17 cellular contexts compared by ENCODE assay signal in the genomic region with DNA sequence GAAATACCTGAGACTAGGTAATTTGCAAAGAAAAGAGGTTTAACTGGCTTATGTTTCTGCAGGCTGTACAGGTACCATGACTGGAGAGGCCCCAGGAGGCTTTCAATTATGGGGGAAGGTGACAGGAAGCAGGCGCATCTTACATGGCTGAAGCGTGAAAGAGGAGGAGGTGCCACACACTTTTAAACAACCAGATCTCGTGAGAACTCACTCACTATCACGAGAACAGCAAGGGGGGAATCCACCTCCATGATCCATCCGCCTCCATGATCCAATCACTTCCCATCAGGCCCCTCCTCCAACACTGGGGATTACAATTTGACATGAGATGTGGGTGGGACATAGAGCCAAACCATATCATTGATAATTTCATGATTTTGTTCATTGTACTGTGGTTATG. TPM values are rescaled to one million over a fixed set of nuclear protein-coding genes. Genes with fewer than 3 reads are reported as not detected.
DNase-seq lines count a peak whose midpoint lies in the region; ATAC-seq, FAIRE-seq and TF ChIP-seq lines count a peak whose summit lies in the region.
"Had no signal": no experiment of that assay in that cellular context is flagged by ENCODE, and none has a peak within 500 bp of the region (broad histone marks: within the 10 kb centered on the region; RNA-seq: fewer than 3 reads in every experiment).

No MANE protein-coding gene starts in this region.

- no peak overlapping the region for H3K27ac Mint-ChIP-seq in GM23338
- H3K27ac Mint-ChIP-seq: CD4-positive, alpha-beta memory T cell; H9; IgD-negative memory B cell had no signal

- H4K20me1 ChIP-seq in GM23338 (replicated peaks; ENCODE audit: insufficient read depth) (0 out of 2 replicates have a peak, but pooled peaks cover 5% of the 10 kb centered on the region), K562 (replicated peaks; ENCODE audit: control insufficient read depth, insufficient read depth, low read length) (no peaks in the 10 kb centered on the region), neural cell (ENCODE audit: insufficient read depth) (no peaks in the 10 kb centered on the region)

- in situ Hi-C loops in K562 (cut with MboI) (no loop called here), KBM-7 (cut with MboI; ENCODE audit: low pct_unique_long_range_greater_than_20kb, low sequenced_read_pairs) (no loop called here)

- H3K27me3 ChIP-seq in GM23338 (ENCODE audit: insufficient read depth): no peaks in the 10 kb centered on the region
- H3K27me3 ChIP-seq in K562 (ENCODE audit: control insufficient read depth in 2 of 2, insufficient read depth in 2 of 2, low read length in 2 of 2): peaks cover 10 to 17% of the 10 kb centered on the region in 2 experiments
- no peaks in the 10 kb centered on the region for H3K27me3 ChIP-seq in neural cell (ENCODE audit: insufficient read depth, low read depth, low read length)
- peaks cover 24% of the 10 kb centered on the region for H3K27me3 ChIP-seq in A673 (replicated peaks; ENCODE audit: insufficient read depth, low read depth, low read length, poor library complexity)

- H3K9me2 ChIP-seq in GM23338 (ENCODE audit: insufficient read depth): no peaks in the 10 kb centered on the region
- H3K9me2 ChIP-seq in neural cell (ENCODE audit: insufficient read depth, low read length): no peaks in the 10 kb centered on the region

- no peak overlapping the region for H3K4me3 Mint-ChIP-seq in GM23338
- H3K4me3 Mint-ChIP-seq: CD4-positive, alpha-beta memory T cell; H9 had no signal

- no TSS peak for BruUV-seq in K562 (replicated peaks; lab: Mats Ljungman, UMichigan)
- BruUV-seq in A673 (replicated peaks; lab: Mats Ljungman, UMichigan): no TSS peak

- H3K4me3 ChIP-seq in A549 (no peak overlapping the region), GM23338 (no peak overlapping the region), K562 (no peak overlapping the region), neural cell (ENCODE audit: low read length) (no peak overlapping the region), A673 (ENCODE audit: low read depth, low read length, poor library complexity, severe bottlenecking) (no peak overlapping the region)

- ATAC-seq in A549 (no peak), GM23338 (no peak), K562 (no peak)

- peaks cover 3% of the 10 kb centered on the region; the same call in 2 of the 3 replicates for H3K36me3 Mint-ChIP-seq in GM23338 (ENCODE audit: low read depth)

- no peak overlapping the region for H3K27ac ChIP-seq in A549
- no peak overlapping the region for H3K27ac ChIP-seq in GM23338 (ENCODE audit: low read depth)
- H3K27ac ChIP-seq in K562 (ENCODE audit: extremely low read depth, low read depth, low read length): no peak overlapping the region
- H3K27ac ChIP-seq in neural cell (ENCODE audit: low read length): peak overlapping the region; percentile 58
- no peak overlapping the region for H3K27ac ChIP-seq in A673 (ENCODE audit: low read depth, low read length, poor library complexity, severe bottlenecking)
- H3K27ac ChIP-seq: C4-2B had no signal

- intact Hi-C loops in K562 (cut with micrococcal nuclease) (no loop called here), A673 (cut with micrococcal nuclease; ENCODE audit: unreplicated experiment) (no loop called here)

- H3K9me3 Mint-ChIP-seq in GM23338: no peaks in the 10 kb centered on the region; the same call in 2 of the 3 replicates
- H3K9me3 Mint-ChIP-seq: CD4-positive, alpha-beta memory T cell; H9; IgD-negative memory B cell had no signal

- no peaks in the 10 kb centered on the region for H3K9me3 ChIP-seq in A549
- H3K9me3 ChIP-seq in K562 (replicated peaks; ENCODE audit: control insufficient read depth, insufficient read depth, low read depth, low read length): no peaks in the 10 kb centered on the region
- no peaks in the 10 kb centered on the region for H3K9me3 ChIP-seq in neural cell (ENCODE audit: low read length)
- H3K9me3 ChIP-seq in A673 (ENCODE audit: low read depth, low read length, poor library complexity, severe bottlenecking): no peaks in the 10 kb centered on the region

- no peak overlapping the region for H3K4me2 ChIP-seq in A549
- no peak overlapping the region for H3K4me2 ChIP-seq in GM23338
- H3K4me2 ChIP-seq in K562 (ENCODE audit: insufficient read depth, low read length): no peak overlapping the region
- no peak overlapping the region for H3K4me2 ChIP-seq in neural cell (ENCODE audit: low read length)

- DNase-seq in A549 (ENCODE audit: low read depth in 1 of 2, low spot score in 1 of 2) (peak in 1 of 2 experiments; percentile 37), GM23338 (ENCODE audit: low spot score) (peak; percentile 23), K562 (ENCODE audit: extremely low read depth in 1 of 4, low spot score in 3 of 4) (peak in 1 of 4 experiments; percentile 5), KBM-7 (no peak), A673 (ENCODE audit: low spot score) (no peak), NCI-H2227 (lab: John Stamatoyannopoulos, UW; ENCODE audit: unreplicated experiment) (no peak)
- DNase-seq: AML-193; CD4-positive, alpha-beta memory T cell; DMS153; DMS79 treated with DMSO at 0.1 percent for 48 hours; GF-D8; GOT3; H9 had no signal

- TF ChIP-seq RAD21 in A549 (conservative IDR thresholded peaks at IDR 0.05 in 1 of 2, IDR thresholded peaks at IDR 0.05 in 1 of 2) (no peak), K562 (CRISPR knock-in tag; conservative IDR thresholded peaks at IDR 0.05 in 1 of 2, IDR thresholded peaks at IDR 0.05 in 1 of 2) (no peak), neural cell (conservative IDR thresholded peaks at IDR 0.05) (no peak)

- TF ChIP-seq CTCF in A549 (IDR thresholded peaks at IDR 0.05) (no peak), GM23338 (conservative IDR thresholded peaks at IDR 0.05; ENCODE audit: low read depth in 2 of 2) (no peak), K562 (IDR thresholded peaks at IDR 0.05 in 2 of 3, conservative IDR thresholded peaks at IDR 0.05 in 1 of 3; ENCODE audit: insufficient read depth in 2 of 3, low read depth in 1 of 3, low read length in 3 of 3) (no peak), neural cell (IDR thresholded peaks at IDR 0.05; ENCODE audit: poor library complexity, severe bottlenecking) (no peak), A673 (conservative IDR thresholded peaks at IDR 0.05; ENCODE audit: low read depth, low read length) (no peak)

- no peak for FAIRE-seq in A549 (lab: Jason Lieb, UNC)
- FAIRE-seq in K562 (lab: Jason Lieb, UNC): no peak
- FAIRE-seq: HTR-8/SVneo had no signal

- POLR2A ChIA-PET in A549 (lab: Yijun Ruan, JAX) (no interaction called here), K562 (lab: Yijun Ruan, JAX) (interaction anchor here (0.6 kb wide), 1 partner anchor 42 kb away, joined by 3 read pairs; no protein-coding TSS in a partner anchor), A673 (lab: Charles Lee; ENCODE audit: low non-redundant PET) (no interaction called here)

- H3K9ac ChIP-seq in K562 (ENCODE audit: insufficient read depth in 1 of 2, low read depth in 2 of 2, low read length in 2 of 2) (no peak overlapping the region), neural cell (ENCODE audit: low read length) (no peak overlapping the region)

- H2AFZ ChIP-seq in GM23338 (no peak overlapping the region), K562 (ENCODE audit: low read depth, low read length) (peak overlapping the region; percentile 40; the same call in 1 of the 2 replicates), neural cell (ENCODE audit: low read depth, low read length) (peak overlapping the region; percentile 24)

- peaks cover 9% of the 10 kb centered on the region for H3K27me3 Mint-ChIP-seq in GM23338 (ENCODE audit: insufficient read depth, low read depth, poor library complexity)

- H3K79me2 ChIP-seq in GM23338 (replicated peaks; ENCODE audit: insufficient read depth) (peaks cover 21% of the 10 kb centered on the region), K562 (ENCODE audit: control insufficient read depth, insufficient read depth, low read length) (peaks cover 23% of the 10 kb centered on the region), neural cell (replicated peaks; ENCODE audit: insufficient read depth, low read length) (peaks cover 20% of the 10 kb centered on the region)

- H3K36me3 ChIP-seq in GM23338 (ENCODE audit: insufficient read depth) (no peaks in the 10 kb centered on the region), K562 (ENCODE audit: control insufficient read depth, insufficient read depth, low read length) (peaks cover 10% of the 10 kb centered on the region; the same call in 2 of the 3 replicates), neural cell (ENCODE audit: insufficient read depth, low read length) (no peaks in the 10 kb centered on the region), A673 (ENCODE audit: insufficient read depth, low read length, poor library complexity, severe bottlenecking) (peaks cover 3% of the 10 kb centered on the region)

- CTCF ChIA-PET in A549 (lab: Yijun Ruan, JAX) (no interaction called here), K562 (lab: Yijun Ruan, JAX; ENCODE audit: low intra/inter-chr PET ratio) (no interaction called here), A673 (lab: Charles Lee) (no interaction called here)

- no peak for TF ChIP-seq EP300 in A549 (IDR thresholded peaks at IDR 0.05)
- no peak for TF ChIP-seq EP300 in K562 (IDR thresholded peaks at IDR 0.05; ENCODE audit: low read length)
- TF ChIP-seq EP300 in neural cell (conservative IDR thresholded peaks at IDR 0.05; ENCODE audit: poor library complexity, severe bottlenecking): no peak

- no peak for TF ChIP-seq POLR2A in A549 (IDR thresholded peaks at IDR 0.05; ENCODE audit: low read length)
- TF ChIP-seq POLR2A in K562 (conservative IDR thresholded peaks at IDR 0.05): no peak

- 48% methylated on average over 5 of the region's 5 CpGs for WGBS in A549 (ENCODE audit: missing lambda C conversion rate)
- 22% methylated on average over 5 of the region's 5 CpGs for WGBS in K562 (ENCODE audit: insufficient coverage, low coverage, missing lambda C conversion rate)

- H3F3A ChIP-seq in GM23338 (replicated peaks; ENCODE audit: low read depth): no peaks in the 10 kb centered on the region
- no peaks in the 10 kb centered on the region for H3F3A ChIP-seq in neural cell (ENCODE audit: insufficient read depth, low read length, poor library complexity, severe bottlenecking)

- H3K4me1 ChIP-seq in A549: 0 out of 3 replicates have a peak, but pooled peaks cover 8% of the 10 kb centered on the region
- peaks cover 13% of the 10 kb centered on the region for H3K4me1 ChIP-seq in GM23338 (ENCODE audit: insufficient read depth)
- peaks cover 0 to 7% of the 10 kb centered on the region in 2 experiments; a peak in 2 of 5 replicates for H3K4me1 ChIP-seq in K562 (replicated peaks in 1 of 2; ENCODE audit: control insufficient read depth in 2 of 2, insufficient read depth in 2 of 2, low read length in 2 of 2)
- H3K4me1 ChIP-seq in A673 (ENCODE audit: insufficient read depth, low read length, poor library complexity, severe bottlenecking): peaks cover 7% of the 10 kb centered on the region

- H3K4me1 Mint-ChIP-seq in GM23338: peaks cover 17% of the 10 kb centered on the region

- no peaks in the 10 kb centered on the region for H3K9me1 ChIP-seq in K562 (ENCODE audit: control insufficient read depth, insufficient read depth, low read length)

RNA-seq across cellular contexts. Expression of a gene that starts 2.5 kb away (rescaled TPM):
- polyA plus RNA-seq in A549 (2011; rRNA removed) (37.8 and 43.9 TPM in 2 replicates), A549 (2017; fragmentation: RNase III; extraction: RNeasy Plus Mini Kit Qiagen cat#74134 plus additional on column Dnase treatment) (24.2 to 26.4 TPM (median 26.0 TPM) in 3 replicates), GM23338 (2016; fragmentation: Nextera tagmentation; extraction: Ambion mirVana) (26.0 and 30.6 TPM in 2 replicates), K562 (2011; rRNA removed) (40.8 and 47.9 TPM in 2 replicates), K562 (2014; fragmentation: Illumina TruSeq; extraction: Trizol) (43.1 and 44.5 TPM in 2 replicates), K562 (2014; fragmentation: Nextera tagmentation; extraction: Ambion mirVana) (10 to 100 TPM; 73.3 to 91.0 TPM), K562 (2014; rRNA removed) (24.4 and 28.2 TPM in 2 replicates), neural cell (6.9 and 7.5 TPM in 2 replicates)
- 37.4 and 37.6 TPM in 2 replicates for polyA plus RNA-seq in A549 (2012; cell fraction: cytosol; rRNA removed)
- polyA plus RNA-seq in A549 (2012; cell fraction: nucleus; rRNA removed): 36.1 and 40.5 TPM in 2 replicates
- polyA minus RNA-seq in A549 (2011; rRNA and poly(A)+ RNA removed): 38.8 and 39.1 TPM in 2 replicates
- total RNA-seq in GM23338 (2014; rRNA removed; shearing (Covaris generic)): 18.4 and 35.0 TPM in 2 replicates
- total RNA-seq in K562 (2011; cell fraction: chromatin; rRNA removed; ENCODE audit: low replicate concordance): 26.4 and 33.2 TPM in 2 replicates
- total RNA-seq in K562 (2011; cell fraction: nucleolus; rRNA removed): 24.2 and 24.8 TPM in 2 replicates
- total RNA-seq in K562 (2011; cell fraction: nucleoplasm; rRNA removed): 25.0 and 27.9 TPM in 2 replicates
- total RNA-seq in K562 (2014; rRNA removed) (27.2 and 35.8 TPM in 2 replicates), K562 (2014; rRNA removed; fragmentation: Illumina TruSeq; extraction: Trizol) (24.0 and 25.2 TPM in 2 replicates), K562 (2015; rRNA removed; fragmentation: Illumina TruSeq; extraction: Trizol) (28.9 and 29.7 TPM in 2 replicates), K562 (2021) (36.1 and 38.5 TPM in 2 replicates), A673 (2021) (45.4 and 45.8 TPM in 2 replicates)
- polyA plus RNA-seq in K562 (2011; cell fraction: cytosol; rRNA removed): 56.7 and 69.0 TPM in 2 replicates
- 21.8 and 22.7 TPM in 2 replicates for polyA plus RNA-seq in K562 (2011; cell fraction: nucleus; rRNA removed)
- 42.0 and 45.2 TPM in 2 replicates for polyA plus RNA-seq in K562 (2012)
- 51.5 and 71.0 TPM in 2 replicates for polyA minus RNA-seq in K562 (2011; rRNA and poly(A)+ RNA removed)
- 19.9 and 29.0 TPM in 2 replicates for polyA minus RNA-seq in K562 (2011; cell fraction: cytosol; rRNA and poly(A)+ RNA removed)
- 16.2 and 22.0 TPM in 2 replicates for polyA minus RNA-seq in K562 (2011; cell fraction: nucleus; rRNA and poly(A)+ RNA removed)
- polyA minus RNA-seq in neural cell: 15.3 and 21.6 TPM in 2 replicates
